In genomic region chr14:65073605-65074201, GRCh38 we compare ENCODE assay signal across 12 cellular contexts. TPM values are rescaled to one million over a fixed set of nuclear protein-coding genes. Genes with fewer than 3 reads are reported as not detected.
DNase-seq lines count a peak whose midpoint lies in the region; ATAC-seq and TF ChIP-seq lines count a peak whose summit lies in the region.
"Had no signal": no experiment of that assay in that cellular context is flagged by ENCODE, and none has a peak within 500 bp of the region (broad histone marks: within the 10 kb centered on the region; RNA-seq: fewer than 3 reads in every experiment).

No MANE protein-coding gene starts in this region.

- CTCF ChIA-PET in activated CD8-positive, alpha-beta T cell treated with anti-CD3 and anti-CD28 coated beads, Interleukin-2, amount 10 ng/mL, durations not matched to agents 7 days and 5 days (lab: Charles Lee): interaction anchor here (1.1 kb wide), 1 partner anchor 15 kb away, joined by 4 read pairs; no protein-coding TSS in a partner anchor
- CTCF ChIA-PET in activated CD8-positive, alpha-beta T cell treated with anti-CD3 and anti-CD28 coated beads for 36 hours (lab: Charles Lee): no interaction called here

- peak overlapping the region; percentile 17 for H3K27ac Mint-ChIP-seq in activated CD8-positive, alpha-beta T cell treated with anti-CD3 and anti-CD28 coated beads, Interleukin-2, amount 10 ng/mL, durations not matched to agents 7 days and 5 days
- no peak overlapping the region for H3K27ac Mint-ChIP-seq in activated CD8-positive, alpha-beta T cell treated with anti-CD3 and anti-CD28 coated beads for 36 hours
- H3K27ac Mint-ChIP-seq in memory B cell (peak overlapping the region; percentile 74), chondrocyte (ENCODE audit: unreplicated experiment) (no peak overlapping the region)
- H3K27ac Mint-ChIP-seq: WTC11 had no signal

- WGBS in stomach, 5 donors: 59 to 76% (median 66%) methylated on average over 4 of the region's 4 CpGs

- no peaks in the 10 kb centered on the region for H3K9me3 Mint-ChIP-seq in activated CD8-positive, alpha-beta T cell treated with anti-CD3 and anti-CD28 coated beads, Interleukin-2, amount 10 ng/mL, durations not matched to agents 7 days and 5 days (ENCODE audit: insufficient read depth)
- H3K9me3 Mint-ChIP-seq in activated CD8-positive, alpha-beta T cell treated with anti-CD3 and anti-CD28 coated beads for 36 hours: no peaks in the 10 kb centered on the region
- H3K9me3 Mint-ChIP-seq in memory B cell: no peaks in the 10 kb centered on the region
- no peaks in the 10 kb centered on the region for H3K9me3 Mint-ChIP-seq in chondrocyte (ENCODE audit: low read depth)
- H3K9me3 Mint-ChIP-seq: WTC11 had no signal

- peaks cover 19% of the 10 kb centered on the region for H3K4me1 Mint-ChIP-seq in activated CD8-positive, alpha-beta T cell treated with anti-CD3 and anti-CD28 coated beads, Interleukin-2, amount 10 ng/mL, durations not matched to agents 7 days and 5 days (ENCODE audit: low read depth)
- H3K4me1 Mint-ChIP-seq in activated CD8-positive, alpha-beta T cell treated with anti-CD3 and anti-CD28 coated beads for 36 hours (ENCODE audit: low read depth): peaks cover 3% of the 10 kb centered on the region
- H3K4me1 Mint-ChIP-seq in memory B cell: peaks cover 11% of the 10 kb centered on the region
- peaks cover 17% of the 10 kb centered on the region for H3K4me1 Mint-ChIP-seq in chondrocyte (ENCODE audit: low read depth)
- H3K4me1 Mint-ChIP-seq: WTC11 had no signal

- peaks cover 40% of the 10 kb centered on the region for H3K36me3 Mint-ChIP-seq in activated CD8-positive, alpha-beta T cell treated with anti-CD3 and anti-CD28 coated beads, Interleukin-2, amount 10 ng/mL, durations not matched to agents 7 days and 5 days (ENCODE audit: low read depth)
- H3K36me3 Mint-ChIP-seq in activated CD8-positive, alpha-beta T cell treated with anti-CD3 and anti-CD28 coated beads for 36 hours (ENCODE audit: low read depth): peaks cover 32% of the 10 kb centered on the region
- H3K36me3 Mint-ChIP-seq in memory B cell (peaks cover 27% of the 10 kb centered on the region), chondrocyte (ENCODE audit: low read depth) (peaks cover 24% of the 10 kb centered on the region)

- no peak overlapping the region for H3K4me3 ChIP-seq in stomach
- H3K4me3 ChIP-seq: tibial nerve had no signal

- H3K27ac ChIP-seq in stomach: peak overlapping the region; percentile 35 to 78 (median 69)

- H3K27me3 Mint-ChIP-seq in activated CD8-positive, alpha-beta T cell treated with anti-CD3 and anti-CD28 coated beads, Interleukin-2, amount 10 ng/mL, durations not matched to agents 7 days and 5 days (ENCODE audit: low read depth): no peaks in the 10 kb centered on the region
- no peaks in the 10 kb centered on the region for H3K27me3 Mint-ChIP-seq in activated CD8-positive, alpha-beta T cell treated with anti-CD3 and anti-CD28 coated beads for 36 hours
- no peaks in the 10 kb centered on the region for H3K27me3 Mint-ChIP-seq in memory B cell
- H3K27me3 Mint-ChIP-seq in chondrocyte (ENCODE audit: low read depth): no peaks in the 10 kb centered on the region

- H3K36me3 ChIP-seq in stomach: peaks cover 29 to 65% (median 51%) of the 10 kb centered on the region in 4 donors

- no peaks in the 10 kb centered on the region for H3K9me3 ChIP-seq in stomach
- H3K9me3 ChIP-seq: SK-N-SH, tibial nerve had no signal

- POLR2A ChIA-PET in activated CD8-positive, alpha-beta T cell treated with anti-CD3 and anti-CD28 coated beads, Interleukin-2, amount 10 ng/mL, durations not matched to agents 7 days and 5 days (lab: Charles Lee): interaction anchor here (1.0 kb wide), 1 partner anchor 8 kb away, joined by 3 read pairs; no protein-coding TSS in a partner anchor
- POLR2A ChIA-PET in activated CD8-positive, alpha-beta T cell treated with anti-CD3 and anti-CD28 coated beads for 36 hours (lab: Charles Lee): interaction anchor here (0.6 to 1.9 kb wide), 4 partner anchors 9 to 279 kb away, joined by 3 to 5 read pairs (median 4); no protein-coding TSS in a partner anchor

- TF ChIP-seq EP300 in stomach (IDR thresholded peaks at IDR 0.05): no peak

- no peak overlapping the region for H3K4me3 Mint-ChIP-seq in activated CD8-positive, alpha-beta T cell treated with anti-CD3 and anti-CD28 coated beads, Interleukin-2, amount 10 ng/mL, durations not matched to agents 7 days and 5 days
- no peak overlapping the region for H3K4me3 Mint-ChIP-seq in activated CD8-positive, alpha-beta T cell treated with anti-CD3 and anti-CD28 coated beads for 36 hours
- H3K4me3 Mint-ChIP-seq in memory B cell (no peak overlapping the region), chondrocyte (ENCODE audit: unreplicated experiment) (no peak overlapping the region)
- H3K4me3 Mint-ChIP-seq: WTC11 had no signal

- peaks cover 36 to 81% (median 54%) of the 10 kb centered on the region in 4 donors for H3K4me1 ChIP-seq in stomach

- TF ChIP-seq CTCF in activated CD8-positive, alpha-beta T cell treated with anti-CD3 and anti-CD28 coated beads for 36 hours (IDR thresholded peaks at IDR 0.05): no peak
- TF ChIP-seq CTCF in stomach (IDR thresholded peaks at IDR 0.05) (no peak), chondrocyte (IDR thresholded peaks at IDR 0.05) (no peak)

- DNase-seq in activated CD8-positive, alpha-beta T cell treated with anti-CD3 and anti-CD28 coated beads, Interleukin-2, amount 10 ng/mL, durations not matched to agents 7 days and 5 days: no peak
- DNase-seq in activated CD8-positive, alpha-beta T cell treated with anti-CD3 and anti-CD28 coated beads for 36 hours: no peak
- peak; percentile 44 for DNase-seq in cerebellum (ENCODE audit: low spot score)
- DNase-seq in memory B cell (ENCODE audit: low spot score in 2 of 2): no peak
- DNase-seq in stomach: peak; percentile 65
- DNase-seq in cerebellar nuclear complex (lab: John Stamatoyannopoulos, UW): no peak
- no peak for DNase-seq in chondrocyte (ENCODE audit: low spot score)
- DNase-seq in NCI-H1048 (lab: John Stamatoyannopoulos, UW): no peak
- DNase-seq: activated effector memory CD4-positive, alpha-beta T cell treated with Interleukin-2 at 50 U/mL for 16 hours; SK-N-SH had no signal

- TF ChIP-seq POLR2A in stomach (IDR thresholded peaks at IDR 0.05): no peak

- H3K27me3 ChIP-seq in stomach: no peaks in the 10 kb centered on the region
- H3K27me3 ChIP-seq: tibial nerve had no signal

- intact Hi-C loops in activated CD8-positive, alpha-beta T cell treated with anti-CD3 and anti-CD28 coated beads for 36 hours (cut with micrococcal nuclease): no loop called here
- intact Hi-C loops in stomach (cut with DNase I; ENCODE audit: low total_unique reads): no loop called here

- no peak for ATAC-seq in activated CD8-positive, alpha-beta T cell treated with anti-CD3 and anti-CD28 coated beads, Interleukin-2, amount 10 ng/mL, durations not matched to agents 7 days and 5 days
- no peak for ATAC-seq in activated CD8-positive, alpha-beta T cell treated with anti-CD3 and anti-CD28 coated beads for 36 hours
- no peak for ATAC-seq in memory B cell (ENCODE audit: low read depth)
- ATAC-seq: WTC11 had no signal

RNA-seq across cellular contexts. Expression of gene MAX, which starts 28.6 kb away (rescaled TPM):
- total RNA-seq in activated CD8-positive, alpha-beta T cell treated with anti-CD3 and anti-CD28 coated beads, Interleukin-2, amount 10 ng/mL, durations not matched to agents 7 days and 5 days: 100 to 1,000 TPM; 132 to 134 TPM
- total RNA-seq in activated CD8-positive, alpha-beta T cell treated with anti-CD3 and anti-CD28 coated beads for 36 hours: 10 to 100 TPM; 92.6 to 92.8 TPM
- total RNA-seq in cerebellum (38.0 TPM), stomach (10 to 100 TPM; 21.4 to 64.9 (median 51.3) TPM), chondrocyte (78.2 to 94.1 TPM (median 83.8 TPM) in 3 replicates)
- 10 to 100 TPM; 42.8 to 51.5 (median 44.1) TPM for polyA plus RNA-seq in stomach

Comparison
In these comparisons a context has a peak if more than half of its experiments do, and no peak if none do; other contexts are left out.
1. H3K27ac Mint-ChIP-seq: peak in activated CD8-positive, alpha-beta T cell treated with anti-CD3 and anti-CD28 coated beads, Interleukin-2, amount 10 ng/mL, durations not matched to agents 7 days and 5 days (single experiment) and memory B cell (single experiment); none in activated CD8-positive, alpha-beta T cell treated with anti-CD3 and anti-CD28 coated beads for 36 hours (single experiment) and chondrocyte (single experiment).
2. DNase-seq: peak in cerebellum (single experiment) and stomach (single experiment); none in activated CD8-positive, alpha-beta T cell treated with anti-CD3 and anti-CD28 coated beads, Interleukin-2, amount 10 ng/mL, durations not matched to agents 7 days and 5 days (single experiment), activated CD8-positive, alpha-beta T cell treated with anti-CD3 and anti-CD28 coated beads for 36 hours (single experiment), memory B cell (0 of 2), cerebellar nuclear complex (0 of 2), chondrocyte (single experiment) and NCI-H1048 (single experiment).